Comparison of ENCODE assay signal across 28 cellular contexts in the genomic region with DNA sequence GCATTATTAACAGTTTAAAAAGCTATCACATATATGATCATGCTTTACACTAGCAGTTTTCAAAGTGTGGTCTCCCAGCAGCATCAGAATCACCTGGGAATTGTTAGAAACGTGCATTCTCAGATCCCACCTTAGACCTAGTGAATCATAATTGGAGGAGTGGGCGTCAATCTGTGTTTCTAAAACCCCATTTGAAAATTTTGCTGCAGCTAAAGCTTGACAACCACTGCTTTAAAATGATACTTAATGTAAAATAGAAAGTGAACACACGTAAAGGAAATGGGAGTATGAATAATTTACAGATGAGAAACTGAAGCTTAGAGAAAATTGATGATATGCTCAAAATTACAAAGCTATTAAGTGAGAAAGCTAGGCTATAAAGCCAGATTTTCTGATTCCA.
"Had no signal": no experiment of that assay in that cellular context is flagged by ENCODE, and none has a peak within 500 bp of the region (broad histone marks: within the 10 kb centered on the region; RNA-seq: fewer than 3 reads in every experiment).

No MANE protein-coding gene starts in this region.

- H3K4me3 ChIP-seq: pancreas, psoas muscle, right lobe of liver, sigmoid colon, suprapubic skin, testis, tibial artery, transverse colon, upper lobe of right lung, uterus had no signal

- H3K9me3 Mint-ChIP-seq: stimulated activated memory B cell treated with anti-CD40 and anti-IgM and Interleukin-4, amounts not matched to agents 10 μg/mL and 1 μg/mL and 100 μg/mL, for 72 hours; type B pancreatic cell had no signal

- H3K4me1 Mint-ChIP-seq: naive thymus-derived CD8-positive, alpha-beta T cell; nephron progenitor cell; neural crest cell; stimulated activated memory B cell treated with anti-CD40 and anti-IgM and Interleukin-4, amounts not matched to agents 10 μg/mL and 1 μg/mL and 100 μg/mL, for 72 hours had no signal

- H3K27me3 Mint-ChIP-seq: progenitor cell of endocrine pancreas; stimulated activated memory B cell treated with anti-CD40 and anti-IgM and Interleukin-4, amounts not matched to agents 10 μg/mL and 1 μg/mL and 100 μg/mL, for 72 hours had no signal

- ATAC-seq: naive thymus-derived CD8-positive, alpha-beta T cell; natural killer cell treated with Interleukin-12 subunit alpha and Interleukin-12 subunit beta and Interleukin-15 and Interleukin-18, amount 100 ng/mL, for 72 hours; pancreas; psoas muscle; right cardiac atrium; right lobe of liver; stimulated activated memory B cell treated with anti-CD40 and anti-IgM and Interleukin-4, amounts not matched to agents 10 μg/mL and 1 μg/mL and 100 μg/mL, for 72 hours; stimulated activated naive CD8-positive, alpha-beta T cell treated with anti-CD3 and anti-CD28 coated beads, Interleukin-15, amount 100 ng/mL, for 72 hours; stimulated activated naive CD8-positive, alpha-beta T cell treated with anti-CD3 and anti-CD28 coated beads, Interleukin-15, Interleukin-2, amounts not matched to agents 100 U/mL and 50 U/mL, for 24 hours; upper lobe of right lung had no signal

- H3K36me3 Mint-ChIP-seq: naive thymus-derived CD8-positive, alpha-beta T cell; natural killer cell treated with Interleukin-12 subunit alpha and Interleukin-12 subunit beta and Interleukin-15 and Interleukin-18, amount 100 ng/mL, for 72 hours; stimulated activated memory B cell treated with anti-CD40 and anti-IgM and Interleukin-4, amounts not matched to agents 10 μg/mL and 1 μg/mL and 100 μg/mL, for 72 hours; type B pancreatic cell had no signal

- H3K4me3 Mint-ChIP-seq: naive thymus-derived CD8-positive, alpha-beta T cell; natural killer cell treated with Interleukin-12 subunit alpha and Interleukin-12 subunit beta and Interleukin-15 and Interleukin-18, amount 100 ng/mL, for 72 hours; nephron progenitor cell; neural crest cell; stimulated activated memory B cell treated with anti-CD40 and anti-IgM and Interleukin-4, amounts not matched to agents 10 μg/mL and 1 μg/mL and 100 μg/mL, for 72 hours; stimulated activated naive CD8-positive, alpha-beta T cell treated with anti-CD3 and anti-CD28 coated beads, Interleukin-15, amount 100 ng/mL, for 72 hours; type B pancreatic cell had no signal

- FAIRE-seq: pancreas, small intestine had no signal

- DNase-seq: naive thymus-derived CD8-positive, alpha-beta T cell; nephron progenitor cell; nucleus accumbens; pancreas; psoas muscle; right cardiac atrium; right lobe of liver; sigmoid colon; small intestine; stimulated activated CD4-positive, alpha-beta T cell treated with anti-CD3 and anti-CD28 coated beads, Interleukin-15, amount 100 ng/mL, for 24 hours; stimulated activated CD4-positive, alpha-beta T cell treated with anti-CD3 and anti-CD28 coated beads, Interleukin-2, amount 100 ng/mL, for 24 hours; stimulated activated CD4-positive, alpha-beta T cell treated with anti-CD3 and anti-CD28 coated beads, Interleukin-2, amount 100 ng/mL, for 48 hours; stimulated activated CD4-positive, alpha-beta T cell treated with anti-CD3 and anti-CD28 coated beads, Interleukin-4, amount 100 ng/mL, for 24 hours; stimulated activated naive CD4-positive, alpha-beta T cell; stimulated activated naive CD8-positive, alpha-beta T cell treated with anti-CD3 and anti-CD28 coated beads, Interleukin-15, amount 100 ng/mL, for 72 hours; stimulated activated naive CD8-positive, alpha-beta T cell treated with anti-CD3 and anti-CD28 coated beads, Interleukin-15, Interleukin-2, amounts not matched to agents 100 U/mL and 50 U/mL, for 24 hours; substantia nigra; testis; tibial artery; transverse colon; upper lobe of right lung; uterus had no signal

- H3K27ac Mint-ChIP-seq: natural killer cell treated with Interleukin-12 subunit alpha and Interleukin-12 subunit beta and Interleukin-15 and Interleukin-18, amount 100 ng/mL, for 72 hours; nephron progenitor cell; progenitor cell of endocrine pancreas; stimulated activated memory B cell treated with anti-CD40 and anti-IgM and Interleukin-4, amounts not matched to agents 10 μg/mL and 1 μg/mL and 100 μg/mL, for 72 hours; stimulated activated naive CD8-positive, alpha-beta T cell treated with anti-CD3 and anti-CD28 coated beads, Interleukin-15, amount 100 ng/mL, for 72 hours; type B pancreatic cell had no signal
